ENCODE assay signal across 13 cellular contexts in genomic region chr11:116698080-116698479, GRCh38.
A peak's percentile ranks its signal among the peaks of the same experiment; 100 is the strongest.
DNase-seq lines count a peak whose midpoint lies in the region; ATAC-seq and TF ChIP-seq lines count a peak whose summit lies in the region.
"Had no signal": no experiment of that assay in that cellular context is flagged by ENCODE, and none has a peak within 500 bp of the region (broad histone marks: within the 10 kb centered on the region; RNA-seq: fewer than 3 reads in every experiment).

No MANE protein-coding gene starts in this region.

- no peak overlapping the region for H3K4me3 Mint-ChIP-seq in endothelial cell (ENCODE audit: unreplicated experiment)
- H3K4me3 Mint-ChIP-seq in type B pancreatic cell = no peak overlapping the region
- H3K4me3 Mint-ChIP-seq: CD4-positive, CD25-positive, alpha-beta regulatory T cell; HFFc6 had no signal

- H3K9me3 Mint-ChIP-seq in endothelial cell (ENCODE audit: unreplicated experiment) (no peaks in the 10 kb centered on the region), type B pancreatic cell (no peaks in the 10 kb centered on the region)
- H3K9me3 Mint-ChIP-seq: HFFc6 had no signal

- no peak for TF ChIP-seq EP300 in gastroesophageal sphincter (IDR thresholded peaks at IDR 0.05)

- no peak for TF ChIP-seq POLR2A in gastroesophageal sphincter (IDR thresholded peaks at IDR 0.05)

- H3K4me1 Mint-ChIP-seq in endothelial cell (ENCODE audit: unreplicated experiment) = peaks cover 3% of the 10 kb centered on the region
- H3K4me1 Mint-ChIP-seq in type B pancreatic cell (ENCODE audit: unreplicated experiment) = peaks cover 4% of the 10 kb centered on the region
- H3K4me1 Mint-ChIP-seq: CD4-positive, CD25-positive, alpha-beta regulatory T cell had no signal

- H3K36me3 Mint-ChIP-seq in endothelial cell (ENCODE audit: low read depth, unreplicated experiment) (no peaks in the 10 kb centered on the region), type B pancreatic cell (no peaks in the 10 kb centered on the region)
- H3K36me3 Mint-ChIP-seq: CD4-positive, CD25-positive, alpha-beta regulatory T cell had no signal

- intact Hi-C loops in cardiac septum (cut with DNase I) = no loop called here
- intact Hi-C loops in heart right ventricle (cut with DNase I) = loop anchor here in 5 of 10 donors (10.0 kb wide), 3 partner anchors 1363 to 1963 kb away; no protein-coding TSS in a partner anchor

- no peak for TF ChIP-seq CTCF in heart right ventricle (IDR thresholded peaks at IDR 0.05)
- no peak for TF ChIP-seq CTCF in endothelial cell (IDR thresholded peaks at IDR 0.05; ENCODE audit: unreplicated experiment)
- no peak for TF ChIP-seq CTCF in type B pancreatic cell (conservative IDR thresholded peaks at IDR 0.05)
- no peak for TF ChIP-seq CTCF in gastroesophageal sphincter (IDR thresholded peaks at IDR 0.05)

- H3K27ac ChIP-seq in heart right ventricle (no peak overlapping the region), gastroesophageal sphincter (no peak overlapping the region)
- H3K27ac ChIP-seq: BLaER1 treated with 17β-estradiol and CSF1 and Interleukin-3, amounts not matched to agents 10 nM and 100 nM had no signal

- H3K4me3 ChIP-seq in heart right ventricle = no peak overlapping the region
- no peak overlapping the region for H3K4me3 ChIP-seq in gastroesophageal sphincter
- H3K4me3 ChIP-seq: BLaER1 treated with 17β-estradiol and CSF1 and Interleukin-3, amounts not matched to agents 10 nM and 100 nM had no signal

- H3K27me3 ChIP-seq in heart right ventricle (peaks cover 0 to 24% (median 8%) of the 10 kb centered on the region in 7 donors), gastroesophageal sphincter (peaks cover 23% of the 10 kb centered on the region)
- H3K27me3 ChIP-seq: BLaER1 treated with 17β-estradiol and CSF1 and Interleukin-3, amounts not matched to agents 10 nM and 100 nM had no signal

- WGBS in heart right ventricle, 2 donors = 64 to 65% methylated on average over 1 of the region's 1 CpG
- WGBS in gastroesophageal sphincter (ENCODE audit: low coverage in 1 of 2), 2 donors = 88% methylated on average over 1 of the region's 1 CpG; no CpG with 5 or more reads in 1 of the 2 donors

- H3K9me3 ChIP-seq in heart right ventricle (no peaks in the 10 kb centered on the region), gastroesophageal sphincter (no peaks in the 10 kb centered on the region)
- H3K9me3 ChIP-seq: BLaER1 treated with 17β-estradiol and CSF1 and Interleukin-3, amounts not matched to agents 10 nM and 100 nM had no signal

- peaks cover 5% of the 10 kb centered on the region for H3K27me3 Mint-ChIP-seq in endothelial cell (ENCODE audit: unreplicated experiment)
- H3K27me3 Mint-ChIP-seq in type B pancreatic cell = peaks cover 4% of the 10 kb centered on the region
- H3K27me3 Mint-ChIP-seq: CD4-positive, CD25-positive, alpha-beta regulatory T cell had no signal

- H3K4me1 ChIP-seq in heart right ventricle = no peaks in the 10 kb centered on the region
- H3K4me1 ChIP-seq in gastroesophageal sphincter = no peaks in the 10 kb centered on the region

- H3K27ac Mint-ChIP-seq in endothelial cell (ENCODE audit: unreplicated experiment) (no peak overlapping the region), type B pancreatic cell (no peak overlapping the region)
- H3K27ac Mint-ChIP-seq: CD4-positive, CD25-positive, alpha-beta regulatory T cell; HFFc6 had no signal

- DNase-seq in cardiac septum (ENCODE audit: low spot score) (peak; percentile 20), heart right ventricle (no peak), endothelial cell (ENCODE audit: low spot score) (peak; percentile 0), mesenteric fat pad (ENCODE audit: low spot score) (peak; percentile 2), type B pancreatic cell (ENCODE audit: extremely low spot score, unreplicated experiment) (peak; percentile 15)
- DNase-seq: ACHN; CD4-positive, CD25-positive, alpha-beta regulatory T cell; HCEC 1CT; HFFc6 had no signal

- no peaks in the 10 kb centered on the region for H3K36me3 ChIP-seq in heart right ventricle
- H3K36me3 ChIP-seq in gastroesophageal sphincter = no peaks in the 10 kb centered on the region
- H3K36me3 ChIP-seq: BLaER1 treated with 17β-estradiol and CSF1 and Interleukin-3, amounts not matched to agents 10 nM and 100 nM had no signal

- ATAC-seq in heart right ventricle (no peak), HG03521 (IDR thresholded peaks at IDR 0.05; ENCODE audit: unreplicated experiment) (no peak), GM18909 (IDR thresholded peaks at IDR 0.05; ENCODE audit: poor library complexity, unreplicated experiment) (no peak), gastroesophageal sphincter (no peak)

Comparison
In these comparisons a context has a peak if more than half of its experiments do, and no peak if none do; other contexts are left out.
1. DNase-seq: peak in cardiac septum (single experiment), endothelial cell (single experiment), mesenteric fat pad (single experiment) and type B pancreatic cell (single experiment); none in heart right ventricle (0 of 2).